1 cellular context compared by ENCODE assay signal in the genomic region with DNA sequence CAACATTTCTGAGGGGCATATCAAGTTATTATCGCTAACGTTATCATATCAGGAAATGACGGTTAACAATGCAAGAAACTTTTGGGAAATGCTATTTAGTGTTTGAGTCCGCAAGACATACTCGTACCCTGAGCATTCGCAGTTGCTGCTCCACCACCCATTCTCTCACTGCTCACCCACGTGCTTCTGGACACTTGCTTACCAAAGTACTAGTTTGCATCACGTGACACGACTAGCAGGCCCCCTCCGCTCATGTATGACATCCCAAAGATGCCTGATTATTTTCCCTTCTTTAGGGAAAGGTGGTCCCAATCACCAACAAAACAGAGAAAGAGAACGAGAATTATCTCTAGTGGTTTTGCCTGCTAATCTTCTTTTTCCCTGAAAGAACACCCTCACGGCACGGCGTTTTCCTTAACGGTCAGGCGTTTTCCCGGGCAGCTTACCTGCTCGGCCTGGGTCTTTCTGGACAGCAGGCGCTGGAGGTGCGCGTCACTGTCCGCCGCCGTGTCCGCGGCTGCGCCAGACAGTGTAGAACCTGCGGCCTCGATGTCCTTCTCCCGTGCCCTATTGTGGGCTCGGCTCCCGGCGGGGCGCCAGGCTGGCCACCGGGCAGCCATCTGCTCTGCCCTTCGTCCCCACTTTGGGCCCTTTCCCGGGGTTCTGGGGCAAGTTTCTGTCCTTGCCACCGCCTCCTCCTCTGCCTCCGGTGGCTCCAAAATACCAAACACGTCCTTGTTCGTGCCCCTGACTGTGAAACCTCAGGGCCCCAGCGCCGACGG.
TF ChIP-seq lines count a peak whose summit lies in the region.

Gene SUPV3L1, plus strand, starts transcription at position 492 of the 782 bp plus-strand sequence. Its CDS starts 58 bp downstream, at position 550.

TF ChIP-seq in HEK293, 187 proteins besides CTCF, POLR2A, EP300 and RAD21 (continued from another document and continues in another):
- peak; percentile 37; the same call in 1 of the 2 replicates for TF ChIP-seq PATZ1 (tag by site-specific recombination; IDR thresholded peaks at IDR 0.05)
- TF ChIP-seq ZBTB49 (tag by site-specific recombination; IDR thresholded peaks at IDR 0.05; ENCODE audit: low read depth): no peak
- TF ChIP-seq SCRT2 (tag by site-specific recombination; IDR thresholded peaks at IDR 0.05): 0 out of 2 replicates have a peak, but pooled peaks have one; percentile 32
- TF ChIP-seq ZNF488 (tag by site-specific recombination; IDR thresholded peaks at IDR 0.05): no peak
- TF ChIP-seq ZNF596 (tag by site-specific recombination; IDR thresholded peaks at IDR 0.05): no peak
- no peak for TF ChIP-seq ZNF830 (tag by site-specific recombination; IDR thresholded peaks at IDR 0.05; ENCODE audit: low read depth)
- no peak for TF ChIP-seq GFI1B (tag by site-specific recombination; IDR thresholded peaks at IDR 0.05)
- TF ChIP-seq SCRT1 (tag by site-specific recombination; IDR thresholded peaks at IDR 0.05; ENCODE audit: borderline replicate concordance): no peak
- peak; percentile 100 for TF ChIP-seq ZNF335 (tag by site-specific recombination; conservative IDR thresholded peaks at IDR 0.05)
- TF ChIP-seq, protein P1, sequence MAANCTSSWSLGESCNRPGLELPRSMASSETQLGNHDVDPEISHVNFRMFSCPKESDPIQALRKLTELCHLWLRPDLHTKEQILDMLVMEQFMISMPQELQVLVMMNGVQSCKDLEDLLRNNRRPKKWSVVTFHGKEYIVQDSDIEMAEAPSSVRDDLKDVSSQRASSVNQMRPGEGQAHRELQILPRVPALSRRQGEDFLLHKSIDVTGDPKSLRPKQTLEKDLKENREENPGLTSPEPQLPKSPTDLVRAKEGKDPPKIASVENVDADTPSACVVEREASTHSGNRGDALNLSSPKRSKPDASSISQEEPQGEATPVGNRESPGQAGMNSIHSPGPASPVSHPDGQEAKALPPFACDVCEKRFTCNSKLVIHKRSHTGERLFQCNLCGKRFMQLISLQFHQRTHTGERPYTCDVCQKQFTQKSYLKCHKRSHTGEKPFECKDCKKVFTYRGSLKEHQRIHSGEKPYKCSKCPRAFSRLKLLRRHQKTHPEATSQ (tag by site-specific recombination; IDR thresholded peaks at IDR 0.05): no peak
- no peak for TF ChIP-seq ZNF548 (tag by site-specific recombination; IDR thresholded peaks at IDR 0.05)
- no peak for TF ChIP-seq ZNF221 (tag by site-specific recombination; IDR thresholded peaks at IDR 0.05; ENCODE audit: borderline replicate concordance)
- no peak for TF ChIP-seq ZNF239 (tag by site-specific recombination; IDR thresholded peaks at IDR 0.05)
- no peak; the same call in 1 of the 2 replicates for TF ChIP-seq ZNF2 (tag by site-specific recombination; IDR thresholded peaks at IDR 0.05)
- 0 out of 2 replicates have a peak, but pooled peaks have one; percentile 22 for TF ChIP-seq ZSCAN16 (tag by site-specific recombination; IDR thresholded peaks at IDR 0.05)
- TF ChIP-seq HOXC10 (CRISPR knock-in tag; IDR thresholded peaks at IDR 0.05): no peak
- no peak; the same call in 1 of the 2 replicates for TF ChIP-seq ZFP69B (tag by site-specific recombination; IDR thresholded peaks at IDR 0.05)
- 0 out of 2 replicates have a peak, but pooled peaks have one; percentile 36 for TF ChIP-seq PRDM4 (tag by site-specific recombination; IDR thresholded peaks at IDR 0.05)
- TF ChIP-seq, protein P2, sequence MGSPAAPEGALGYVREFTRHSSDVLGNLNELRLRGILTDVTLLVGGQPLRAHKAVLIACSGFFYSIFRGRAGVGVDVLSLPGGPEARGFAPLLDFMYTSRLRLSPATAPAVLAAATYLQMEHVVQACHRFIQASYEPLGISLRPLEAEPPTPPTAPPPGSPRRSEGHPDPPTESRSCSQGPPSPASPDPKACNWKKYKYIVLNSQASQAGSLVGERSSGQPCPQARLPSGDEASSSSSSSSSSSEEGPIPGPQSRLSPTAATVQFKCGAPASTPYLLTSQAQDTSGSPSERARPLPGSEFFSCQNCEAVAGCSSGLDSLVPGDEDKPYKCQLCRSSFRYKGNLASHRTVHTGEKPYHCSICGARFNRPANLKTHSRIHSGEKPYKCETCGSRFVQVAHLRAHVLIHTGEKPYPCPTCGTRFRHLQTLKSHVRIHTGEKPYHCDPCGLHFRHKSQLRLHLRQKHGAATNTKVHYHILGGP (tag by site-specific recombination; IDR thresholded peaks at IDR 0.05): no peak
- TF ChIP-seq HOXD13 (CRISPR knock-in tag; IDR thresholded peaks at IDR 0.05; ENCODE audit: borderline replicate concordance): no peak
- peak; percentile 78; the same call in 1 of the 2 replicates for TF ChIP-seq KLF8 (tag by site-specific recombination; IDR thresholded peaks at IDR 0.05)
- no peak for TF ChIP-seq ZNF121 (tag by site-specific recombination; IDR thresholded peaks at IDR 0.05)
- no peak for TF ChIP-seq ZNF747 (tag by site-specific recombination; IDR thresholded peaks at IDR 0.05)
- no peak for TF ChIP-seq ZNF292 (tag by site-specific recombination; IDR thresholded peaks at IDR 0.05; ENCODE audit: borderline replicate concordance, low read depth)
- TF ChIP-seq ZNF677 (tag by site-specific recombination; IDR thresholded peaks at IDR 0.05): no peak
- 0 out of 2 replicates have a peak, but pooled peaks have one; percentile 4 for TF ChIP-seq PRDM1 (tag by site-specific recombination; IDR thresholded peaks at IDR 0.05)
- TF ChIP-seq ZNF571 (tag by site-specific recombination; IDR thresholded peaks at IDR 0.05): no peak
- no peak for TF ChIP-seq ZNF140 (tag by site-specific recombination; IDR thresholded peaks at IDR 0.05)
- TF ChIP-seq ZNF664 (tag by site-specific recombination; IDR thresholded peaks at IDR 0.05): no peak
- TF ChIP-seq GLI2 (tag by site-specific recombination; IDR thresholded peaks at IDR 0.05; ENCODE audit: borderline replicate concordance, low read depth): no peak
- TF ChIP-seq ZNF138 (tag by site-specific recombination; IDR thresholded peaks at IDR 0.05; ENCODE audit: borderline replicate concordance): no peak
- TF ChIP-seq ZNF37A (tag by site-specific recombination; IDR thresholded peaks at IDR 0.05): no peak
- TF ChIP-seq YY2 (tag by site-specific recombination; IDR thresholded peaks at IDR 0.05): peak; percentile 69; the same call in 1 of the 2 replicates
- no peak for TF ChIP-seq ZFP41 (tag by site-specific recombination; IDR thresholded peaks at IDR 0.05; ENCODE audit: borderline replicate concordance)
- TF ChIP-seq BCL11A (tag by site-specific recombination; IDR thresholded peaks at IDR 0.05; ENCODE audit: low read depth): 0 out of 2 replicates have a peak, but pooled peaks have one; percentile 56
- no peak for TF ChIP-seq ZNF626 (tag by site-specific recombination; IDR thresholded peaks at IDR 0.05)
- TF ChIP-seq ZNF175 (tag by site-specific recombination; IDR thresholded peaks at IDR 0.05): no peak
- 0 out of 2 replicates have a peak, but pooled peaks have one; percentile 21 for TF ChIP-seq ZBTB11 (tag by site-specific recombination; conservative IDR thresholded peaks at IDR 0.05; ENCODE audit: low read depth)
- peak; percentile 69; the same call in 1 of the 2 replicates for TF ChIP-seq TRIM28 (IDR thresholded peaks at IDR 0.05; ENCODE audit: borderline replicate concordance, low read length)
- 0 out of 2 replicates have a peak, but pooled peaks have one; percentile 13 for TF ChIP-seq OVOL3 (tag by site-specific recombination; IDR thresholded peaks at IDR 0.05)
- peak; percentile 80; the same call in 1 of the 2 replicates for TF ChIP-seq PBX3 (CRISPR knock-in tag; IDR thresholded peaks at IDR 0.05)
- no peak for TF ChIP-seq TCF7L2 (IDR thresholded peaks at IDR 0.05; ENCODE audit: borderline replicate concordance, low read depth, low read length)
- TF ChIP-seq ZNF777 (tag by site-specific recombination; IDR thresholded peaks at IDR 0.05; ENCODE audit: borderline replicate concordance): 0 out of 2 replicates have a peak, but pooled peaks have one; percentile 83
